Comparison of ENCODE assay signal across 14 cellular contexts in genomic region chr12:96487214-96487613, GRCh38. TPM values are rescaled to one million over a fixed set of nuclear protein-coding genes. Genes with fewer than 3 reads are reported as not detected.
DNase-seq lines count a peak whose midpoint lies in the region; ATAC-seq, FAIRE-seq and TF ChIP-seq lines count a peak whose summit lies in the region.
"Had no signal": no experiment of that assay in that cellular context is flagged by ENCODE, and none has a peak within 500 bp of the region (broad histone marks: within the 10 kb centered on the region; RNA-seq: fewer than 3 reads in every experiment).

No MANE protein-coding gene starts in this region.

- FAIRE-seq in astrocyte (lab: Jason Lieb, UNC) = peak; percentile 62

- no peaks in the 10 kb centered on the region for H4K20me1 ChIP-seq in astrocyte (ENCODE audit: insufficient read depth, low read length)

- peak overlapping the region; percentile 68 for H3K27ac ChIP-seq in astrocyte (ENCODE audit: low read depth, low read length)
- H3K27ac ChIP-seq: stomach had no signal

- H3K79me2 ChIP-seq in astrocyte (ENCODE audit: insufficient read depth, low read length) = no peaks in the 10 kb centered on the region

- TF ChIP-seq CTCF in AG09309 (IDR thresholded peaks at IDR 0.05; ENCODE audit: control insufficient read depth, insufficient read depth, low read depth, low read length, missing control alignments) (no peak), astrocyte (IDR thresholded peaks at IDR 0.05; ENCODE audit: insufficient read depth, low read depth, low read length) (no peak), foreskin fibroblast (IDR thresholded peaks at IDR 0.05; ENCODE audit: low read depth, low read length) (no peak)

- ATAC-seq in GM21367 (IDR thresholded peaks at IDR 0.05; ENCODE audit: unreplicated experiment) (no peak), HG02759 (IDR thresholded peaks at IDR 0.05; ENCODE audit: unreplicated experiment) (no peak)
- ATAC-seq: activated CD8-positive, alpha-beta T cell treated with anti-CD3 and anti-CD28 coated beads for 36 hours; left colon; natural killer cell treated with Interleukin-12 subunit alpha and Interleukin-12 subunit beta and Interleukin-15 and Interleukin-18, amount 100 ng/mL, for 72 hours had no signal

- H3K4me3 ChIP-seq in AG09309 (ENCODE audit: control insufficient read depth, low read depth, low read length) = no peak overlapping the region
- H3K4me3 ChIP-seq in astrocyte (ENCODE audit: insufficient read depth, low read depth, low read length) = no peak overlapping the region
- H3K4me3 ChIP-seq in foreskin fibroblast (ENCODE audit: low read depth in 1 of 2, low read length in 2 of 2) = no peak overlapping the region
- H3K4me3 ChIP-seq: stomach had no signal

- no peaks in the 10 kb centered on the region for H3K9me3 ChIP-seq in astrocyte (ENCODE audit: insufficient read depth, low read depth, low read length)
- H3K9me3 ChIP-seq: stomach had no signal

- H3K27me3 ChIP-seq in astrocyte (ENCODE audit: insufficient read depth, low read length) = no peaks in the 10 kb centered on the region

- peaks cover 16% of the 10 kb centered on the region for H3K4me1 ChIP-seq in astrocyte (ENCODE audit: insufficient read depth, low read length)

- H3K9ac ChIP-seq in astrocyte (ENCODE audit: low read length) = peak overlapping the region; percentile 5

- no peak overlapping the region for H3K4me3 Mint-ChIP-seq in astrocyte (ENCODE audit: unreplicated experiment)
- H3K4me3 Mint-ChIP-seq: activated CD8-positive, alpha-beta T cell treated with anti-CD3 and anti-CD28 coated beads for 36 hours; natural killer cell treated with Interleukin-12 subunit alpha and Interleukin-12 subunit beta and Interleukin-15 and Interleukin-18, amount 100 ng/mL, for 72 hours had no signal

- no peaks in the 10 kb centered on the region for H3K36me3 ChIP-seq in astrocyte (ENCODE audit: insufficient read depth, low read length)
- H3K36me3 ChIP-seq: stomach had no signal

- no peaks in the 10 kb centered on the region for H3K36me3 Mint-ChIP-seq in astrocyte (ENCODE audit: low read depth, unreplicated experiment)
- H3K36me3 Mint-ChIP-seq: natural killer cell treated with Interleukin-12 subunit alpha and Interleukin-12 subunit beta and Interleukin-15 and Interleukin-18, amount 100 ng/mL, for 72 hours had no signal

- no peaks in the 10 kb centered on the region for H3K9me3 Mint-ChIP-seq in astrocyte (ENCODE audit: unreplicated experiment)
- H3K9me3 Mint-ChIP-seq: activated CD8-positive, alpha-beta T cell treated with anti-CD3 and anti-CD28 coated beads for 36 hours; natural killer cell treated with Interleukin-12 subunit alpha and Interleukin-12 subunit beta and Interleukin-15 and Interleukin-18, amount 100 ng/mL, for 72 hours had no signal

- peak overlapping the region; percentile 31 for H3K4me2 ChIP-seq in astrocyte (ENCODE audit: low read length)

- H3K4me1 Mint-ChIP-seq in astrocyte (ENCODE audit: low read depth, unreplicated experiment) = peaks cover 12% of the 10 kb centered on the region

- peak; percentile 54 for DNase-seq in AG09309 (ENCODE audit: low read depth)
- DNase-seq in HS-27A (ENCODE audit: low read depth) = peak; percentile 39
- DNase-seq in astrocyte (ENCODE audit: low read depth) = peak; percentile 89
- DNase-seq in foreskin fibroblast = peak; percentile 61 to 81
- no peak for DNase-seq in activated CD4-positive, CD25-positive, alpha-beta regulatory T cell (lab: John Stamatoyannopoulos, UW)
- no peak for DNase-seq in dedifferentiated amniotic fluid mesenchymal stem cell (ENCODE audit: extremely low spot score)
- DNase-seq: activated CD8-positive, alpha-beta T cell treated with anti-CD3 and anti-CD28 coated beads for 36 hours; central memory CD4-positive, alpha-beta T cell; foreskin melanocyte; left colon; stomach had no signal

- H3K27ac Mint-ChIP-seq in astrocyte (ENCODE audit: unreplicated experiment) = peak overlapping the region; percentile 79
- H3K27ac Mint-ChIP-seq: activated CD8-positive, alpha-beta T cell treated with anti-CD3 and anti-CD28 coated beads for 36 hours had no signal

- no peak overlapping the region for H2AFZ ChIP-seq in astrocyte (ENCODE audit: low read depth, low read length)

- no peaks in the 10 kb centered on the region for H3K27me3 Mint-ChIP-seq in astrocyte (ENCODE audit: low read depth, unreplicated experiment)
- H3K27me3 Mint-ChIP-seq: activated CD8-positive, alpha-beta T cell treated with anti-CD3 and anti-CD28 coated beads for 36 hours; natural killer cell treated with Interleukin-12 subunit alpha and Interleukin-12 subunit beta and Interleukin-15 and Interleukin-18, amount 100 ng/mL, for 72 hours had no signal

RNA-seq across cellular contexts. Expression of gene CFAP54, which starts 2.2 kb away (rescaled TPM):
- 0.62 and 1.1 TPM in 2 replicates for total RNA-seq in astrocyte

Comparison
In these comparisons a context has a peak if more than half of its experiments do, and no peak if none do; other contexts are left out.
1. DNase-seq: peak in AG09309 (single experiment), HS-27A (single experiment), astrocyte (single experiment) and foreskin fibroblast (2 of 2); none in activated CD4-positive, CD25-positive, alpha-beta regulatory T cell (0 of 4) and dedifferentiated amniotic fluid mesenchymal stem cell (single experiment).